8 cellular contexts compared by ENCODE assay signal in genomic region chr3:5304789-5305680, GRCh38.
DNase-seq lines count a peak whose midpoint lies in the region; ATAC-seq, FAIRE-seq and TF ChIP-seq lines count a peak whose summit lies in the region.

No MANE protein-coding gene starts in this region.

- TF ChIP-seq CTCF in PC-3 (conservative IDR thresholded peaks at IDR 0.05; ENCODE audit: low read depth, low read length) (peak; percentile 94), GM12878 (IDR thresholded peaks at IDR 0.05 in 2 of 3, conservative IDR thresholded peaks at IDR 0.05 in 1 of 3; ENCODE audit: control insufficient read depth in 2 of 3, extremely low read depth in 1 of 3, insufficient read depth in 1 of 3, low read depth in 3 of 3, low read length in 3 of 3) (peak; percentile 68 to 78 (median 75))

- TF ChIP-seq EP300 in GM12878 (IDR thresholded peaks at IDR 0.05; ENCODE audit: borderline replicate concordance in 1 of 2, control insufficient read depth in 1 of 2, low read depth in 2 of 2, low read length in 2 of 2), result no peak

- H3K4me2 ChIP-seq in PC-3 (ENCODE audit: low read length), result no peak overlapping the region
- no peak overlapping the region for H3K4me2 ChIP-seq in GM12878 (ENCODE audit: control insufficient read depth, insufficient read depth)

- H3K36me3 ChIP-seq in PC-3 (ENCODE audit: low read depth, low read length) (no peaks in the 10 kb centered on the region), GM12878 (ENCODE audit: control insufficient read depth in 2 of 2, insufficient read depth in 2 of 2, low read length in 1 of 2) (no peaks in the 10 kb centered on the region)

- RAD21 ChIA-PET in GM12878 (lab: Charles Lee; ENCODE audit: unreplicated experiment), result no interaction called here

- SMC1A ChIA-PET in GM12878 (lab: Charles Lee; ENCODE audit: uncharacterized antibody, unreplicated experiment), result no interaction called here

- no peaks in the 10 kb centered on the region for H3K9me2 ChIP-seq in PC-3 (replicated peaks; ENCODE audit: low read length)

- peak; percentile 70 for FAIRE-seq in GM12878 (lab: Jason Lieb, UNC)
- FAIRE-seq in islet of Langerhans (lab: Jason Lieb, UNC), result peak; percentile 76

- H3K4me1 ChIP-seq in PC-3 (ENCODE audit: insufficient read depth, low read length) (peaks cover 12% of the 10 kb centered on the region; the same call in 1 of the 2 replicates), GM12878 (ENCODE audit: control insufficient read depth, insufficient read depth, low read length) (no peaks in the 10 kb centered on the region)

- no peak overlapping the region for H3K4me3 ChIP-seq in PC-3 (ENCODE audit: low read length)
- no peak overlapping the region for H3K4me3 ChIP-seq in GM12878

- H4K20me1 ChIP-seq in PC-3 (ENCODE audit: low read length), result no peaks in the 10 kb centered on the region
- H4K20me1 ChIP-seq in GM12878 (ENCODE audit: control insufficient read depth, insufficient read depth), result no peaks in the 10 kb centered on the region

- no peak for TF ChIP-seq POLR2A in GM12878 (IDR thresholded peaks at IDR 0.05; ENCODE audit: low read depth, low read length)

- in situ Hi-C loops in GM12878 (cut with MboI), result loop anchor here (10.0 kb wide), 1 partner anchor 1490 kb away; no protein-coding TSS in a partner anchor

- POLR2A ChIA-PET in PC-3 (lab: Charles Lee; ENCODE audit: unreplicated experiment), result no interaction called here
- POLR2A ChIA-PET in GM12878 (lab: Charles Lee), result no interaction called here

- H2AFZ ChIP-seq in PC-3 (ENCODE audit: low read length) (no peak overlapping the region), GM12878 (ENCODE audit: control insufficient read depth, low read depth, low read length) (no peak overlapping the region)

- ATAC-seq in GM21367 (IDR thresholded peaks at IDR 0.05; ENCODE audit: unreplicated experiment), result peak; percentile 80
- peak; percentile 85 for ATAC-seq in PC-3
- ATAC-seq in GM12878, result peak; percentile 95

- DNase-seq in ELR (ENCODE audit: low read depth), result peak; percentile 42
- DNase-seq in HK-2 (ENCODE audit: unreplicated experiment), result peak; percentile 20
- peak; percentile 84 for DNase-seq in PC-3
- no peak for DNase-seq in GM12878 (ENCODE audit: low read depth, low spot score)
- DNase-seq in stimulated activated CD4-positive, alpha-beta T cell treated with anti-CD3 and anti-CD28 coated beads, TNF-alpha, amount 100 ng/mL, for 48 hours (ENCODE audit: low read depth in 3 of 3), result peak; percentile 6 to 36 (median 19)
- no peak for DNase-seq in COLO829 (ENCODE audit: low spot score)

- H3K9me3 ChIP-seq in PC-3 (ENCODE audit: low read length) (no peaks in the 10 kb centered on the region), GM12878 (replicated peaks; ENCODE audit: control insufficient read depth, insufficient read depth, low read length) (no peaks in the 10 kb centered on the region)

- intact Hi-C loops in PC-3 (cut with micrococcal nuclease) (loop anchor here (2.0 to 10.0 kb wide), 2 partner anchors 78 to 120 kb away; no protein-coding TSS in a partner anchor), GM12878 (cut with micrococcal nuclease; ENCODE audit: unreplicated experiment) (loop anchor here (1.0 to 5.0 kb wide), 5 partner anchors 78 to 1494 kb away; no protein-coding TSS in a partner anchor)

- CTCF ChIA-PET in PC-3 (lab: Charles Lee) (no interaction called here), GM12878 (lab: Yijun Ruan, JAX) (interaction anchor here (0.6 to 0.8 kb wide), 3 partner anchors 14 to 447 kb away, joined by 3 read pairs; no protein-coding TSS in a partner anchor)

- peak; percentile 85 for TF ChIP-seq RAD21 in GM12878 (IDR thresholded peaks at IDR 0.05; ENCODE audit: insufficient read depth, low read depth, low read length)

- H3K79me2 ChIP-seq in PC-3 (ENCODE audit: low read length), result no peaks in the 10 kb centered on the region
- no peaks in the 10 kb centered on the region for H3K79me2 ChIP-seq in GM12878 (ENCODE audit: control insufficient read depth, insufficient read depth, low read length)

- H3K27me3 ChIP-seq in PC-3 (ENCODE audit: low read length) (no peaks in the 10 kb centered on the region), GM12878 (replicated peaks in 1 of 2; ENCODE audit: control insufficient read depth in 2 of 2, insufficient read depth in 2 of 2, low read length in 1 of 2) (no peaks in the 10 kb centered on the region)

- BruUV-seq in PC-3 (replicated peaks; lab: Mats Ljungman, UMichigan) (no TSS peak), GM12878 (replicated peaks; lab: Mats Ljungman, UMichigan) (no TSS peak)

- H3K27ac ChIP-seq in PC-3 (ENCODE audit: low read length) (no peak overlapping the region), GM12878 (ENCODE audit: control insufficient read depth, insufficient read depth) (no peak overlapping the region)

- WGBS in GM12878 (ENCODE audit: insufficient coverage, insufficient replicate concordance, low lambda C conversion rate, missing lambda C conversion rate), result 20% methylated on average over 13 of the region's 13 CpGs

- no peaks in the 10 kb centered on the region for H3F3A ChIP-seq in PC-3 (ENCODE audit: low read length, unreplicated experiment)

- H3K9ac ChIP-seq in PC-3 (ENCODE audit: low read length) (no peak overlapping the region), GM12878 (ENCODE audit: control insufficient read depth, insufficient read depth, low read length) (no peak overlapping the region)

TF ChIP-seq in GM12878, 131 proteins besides CTCF, POLR2A, EP300 and RAD21:
- TF ChIP-seq YY1 (IDR thresholded peaks at IDR 0.05; ENCODE audit: low read depth, low read length), result 0 out of 2 replicates have a peak, but pooled peaks have one; percentile 12
- TF ChIP-seq NFXL1 (IDR thresholded peaks at IDR 0.05; ENCODE audit: borderline replicate concordance), result no peak
- TF ChIP-seq SMC3 (IDR thresholded peaks at IDR 0.05; ENCODE audit: borderline replicate concordance, low read length), result peak; percentile 72

Comparison
In these comparisons a context has a peak if more than half of its experiments do, and no peak if none do; other contexts are left out.
1. DNase-seq: peak in ELR (single experiment), HK-2 (single experiment), PC-3 (single experiment) and stimulated activated CD4-positive, alpha-beta T cell treated with anti-CD3 and anti-CD28 coated beads, TNF-alpha, amount 100 ng/mL, for 48 hours (3 of 3); none in GM12878 (single experiment) and COLO829 (single experiment).
2. Peak in every context shown above with its lines, with median percentiles within 50 percentile points of each other: ATAC-seq.